22 cellular contexts compared by ENCODE assay signal in the genomic region with DNA sequence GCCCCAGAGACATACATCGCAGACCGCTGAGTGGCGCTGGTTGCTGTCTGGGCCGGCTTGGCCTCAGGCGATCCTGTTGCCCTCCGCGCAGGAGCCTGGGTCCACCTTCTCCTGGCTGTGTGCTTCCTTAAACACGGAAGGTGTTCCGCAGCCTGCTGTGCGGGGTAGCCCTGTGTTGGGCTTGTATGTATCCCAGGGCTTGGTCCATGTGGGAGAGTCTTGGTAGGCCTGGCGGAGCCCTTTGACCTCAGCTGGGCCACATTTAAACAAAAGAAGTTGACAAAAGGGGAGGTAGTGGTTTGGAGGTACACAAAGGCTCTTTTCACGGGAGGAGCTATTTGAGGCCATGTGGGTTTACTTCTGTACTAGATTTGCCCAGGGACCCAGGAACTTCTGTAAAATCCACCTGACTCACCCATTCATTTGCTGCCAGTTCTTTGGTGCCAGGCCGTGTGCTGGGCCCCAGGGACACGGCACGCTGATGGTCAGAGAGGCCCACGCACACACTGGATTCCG. TPM values are rescaled to one million over a fixed set of nuclear protein-coding genes. Genes with fewer than 3 reads are reported as not detected.
DNase-seq lines count a peak whose midpoint lies in the region; ATAC-seq and TF ChIP-seq lines count a peak whose summit lies in the region.
"Had no signal": no experiment of that assay in that cellular context is flagged by ENCODE, and none has a peak within 500 bp of the region (broad histone marks: within the 10 kb centered on the region; RNA-seq: fewer than 3 reads in every experiment).

No MANE protein-coding gene starts in this region.

- ATAC-seq in activated CD8-positive, alpha-beta T cell treated with anti-CD3 and anti-CD28 coated beads, Interleukin-2, amount 10 ng/mL, durations not matched to agents 7 days and 5 days = no peak
- ATAC-seq in activated CD8-positive, alpha-beta T cell treated with anti-CD3 and anti-CD28 coated beads for 36 hours = no peak
- ATAC-seq in PC-3 = peak; percentile 86
- ATAC-seq in CD4-positive, alpha-beta T cell (ENCODE audit: poor library complexity) = no peak
- ATAC-seq in activated CD4-positive, alpha-beta T cell treated with anti-CD3 and anti-CD28 coated beads for 36 hours = no peak
- ATAC-seq: activated CD4-positive, CD25-positive, alpha-beta regulatory T cell treated with anti-CD3 and anti-CD28 coated beads, Interleukin-2, amount 50 U/mL, for 24 hours; effector memory CD8-positive, alpha-beta T cell; GM12878; K562 had no signal

- peak overlapping the region; percentile 20 for H3K27ac Mint-ChIP-seq in activated CD8-positive, alpha-beta T cell treated with anti-CD3 and anti-CD28 coated beads, Interleukin-2, amount 10 ng/mL, durations not matched to agents 7 days and 5 days
- H3K27ac Mint-ChIP-seq in activated CD8-positive, alpha-beta T cell treated with anti-CD3 and anti-CD28 coated beads for 36 hours = no peak overlapping the region
- no peak overlapping the region for H3K27ac Mint-ChIP-seq in CD4-positive, alpha-beta T cell
- H3K27ac Mint-ChIP-seq in activated CD4-positive, alpha-beta T cell treated with anti-CD3 and anti-CD28 coated beads for 36 hours = no peak overlapping the region
- H3K27ac Mint-ChIP-seq: activated naive CD8-positive, alpha-beta T cell treated with anti-CD3 and anti-CD28 coated beads for 36 hours; activated T-helper 1 cell treated with anti-CD3 and anti-CD28 coated beads, Interleukin-12 subunit alpha, Interleukin-12 subunit beta, Interleukin-2, Interleukin-4 antibody, amounts not matched to agents 30 ng/mL and 10 ng/mL and 1 ng/mL, durations not matched to agents 14 hours and 24 hours and 36 hours; B cell; mesothelial cell of epicardium had no signal

- peaks cover 3% of the 10 kb centered on the region for H3K9me3 Mint-ChIP-seq in activated CD8-positive, alpha-beta T cell treated with anti-CD3 and anti-CD28 coated beads, Interleukin-2, amount 10 ng/mL, durations not matched to agents 7 days and 5 days (ENCODE audit: insufficient read depth)
- H3K9me3 Mint-ChIP-seq in activated CD8-positive, alpha-beta T cell treated with anti-CD3 and anti-CD28 coated beads for 36 hours = peaks cover 4% of the 10 kb centered on the region
- H3K9me3 Mint-ChIP-seq in CD4-positive, alpha-beta T cell = no peaks in the 10 kb centered on the region
- peaks cover 2% of the 10 kb centered on the region for H3K9me3 Mint-ChIP-seq in activated CD4-positive, alpha-beta T cell treated with anti-CD3 and anti-CD28 coated beads for 36 hours (ENCODE audit: low read depth)
- H3K9me3 Mint-ChIP-seq: activated naive CD8-positive, alpha-beta T cell treated with anti-CD3 and anti-CD28 coated beads for 36 hours; activated T-helper 1 cell treated with anti-CD3 and anti-CD28 coated beads, Interleukin-12 subunit alpha, Interleukin-12 subunit beta, Interleukin-2, Interleukin-4 antibody, amounts not matched to agents 30 ng/mL and 10 ng/mL and 1 ng/mL, durations not matched to agents 14 hours and 24 hours and 36 hours; effector memory CD8-positive, alpha-beta T cell had no signal

- H4K20me1 ChIP-seq in PC-3 (ENCODE audit: low read length) (no peaks in the 10 kb centered on the region), hepatocyte (ENCODE audit: insufficient read depth, poor library complexity, severe bottlenecking) (peaks cover 5% of the 10 kb centered on the region)

- no peaks in the 10 kb centered on the region for H3K36me3 Mint-ChIP-seq in activated CD8-positive, alpha-beta T cell treated with anti-CD3 and anti-CD28 coated beads, Interleukin-2, amount 10 ng/mL, durations not matched to agents 7 days and 5 days (ENCODE audit: low read depth)
- peaks cover 1% of the 10 kb centered on the region for H3K36me3 Mint-ChIP-seq in activated CD8-positive, alpha-beta T cell treated with anti-CD3 and anti-CD28 coated beads for 36 hours (ENCODE audit: low read depth)
- peaks cover 3% of the 10 kb centered on the region for H3K36me3 Mint-ChIP-seq in CD4-positive, alpha-beta T cell (ENCODE audit: low read depth)
- peaks cover 3% of the 10 kb centered on the region for H3K36me3 Mint-ChIP-seq in activated CD4-positive, alpha-beta T cell treated with anti-CD3 and anti-CD28 coated beads for 36 hours (ENCODE audit: low read depth)
- H3K36me3 Mint-ChIP-seq: activated naive CD8-positive, alpha-beta T cell treated with anti-CD3 and anti-CD28 coated beads for 36 hours; mesothelial cell of epicardium had no signal

- no peaks in the 10 kb centered on the region for H3F3A ChIP-seq in PC-3 (ENCODE audit: low read length, unreplicated experiment)

- no peaks in the 10 kb centered on the region for H3K9me3 ChIP-seq in PC-3 (ENCODE audit: low read length)
- no peaks in the 10 kb centered on the region for H3K9me3 ChIP-seq in hepatocyte (ENCODE audit: low read depth)
- H3K9me3 ChIP-seq in stomach = no peaks in the 10 kb centered on the region
- H3K9me3 ChIP-seq in CD4-positive, alpha-beta T cell (ENCODE audit: control insufficient read depth, low read length) = no peaks in the 10 kb centered on the region

- peaks cover 46% of the 10 kb centered on the region for H3K4me1 Mint-ChIP-seq in activated CD8-positive, alpha-beta T cell treated with anti-CD3 and anti-CD28 coated beads, Interleukin-2, amount 10 ng/mL, durations not matched to agents 7 days and 5 days (ENCODE audit: low read depth)
- H3K4me1 Mint-ChIP-seq in activated CD8-positive, alpha-beta T cell treated with anti-CD3 and anti-CD28 coated beads for 36 hours (ENCODE audit: low read depth) = peaks cover 28% of the 10 kb centered on the region
- H3K4me1 Mint-ChIP-seq in CD4-positive, alpha-beta T cell (ENCODE audit: low read depth) = peaks cover 26% of the 10 kb centered on the region
- peaks cover 31% of the 10 kb centered on the region for H3K4me1 Mint-ChIP-seq in activated CD4-positive, alpha-beta T cell treated with anti-CD3 and anti-CD28 coated beads for 36 hours

- POLR2A ChIA-PET in activated CD8-positive, alpha-beta T cell treated with anti-CD3 and anti-CD28 coated beads, Interleukin-2, amount 10 ng/mL, durations not matched to agents 7 days and 5 days (lab: Charles Lee) = no interaction called here
- POLR2A ChIA-PET in activated CD8-positive, alpha-beta T cell treated with anti-CD3 and anti-CD28 coated beads for 36 hours (lab: Charles Lee) = no interaction called here
- POLR2A ChIA-PET in PC-3 (lab: Charles Lee; ENCODE audit: unreplicated experiment) = no interaction called here
- POLR2A ChIA-PET in CD4-positive, alpha-beta T cell (lab: Charles Lee) = no interaction called here
- POLR2A ChIA-PET in activated CD4-positive, alpha-beta T cell treated with anti-CD3 and anti-CD28 coated beads for 36 hours (lab: Charles Lee) = no interaction called here

- H3K4me2 ChIP-seq in PC-3 (ENCODE audit: low read length) = 0 out of 2 replicates have a peak overlapping the region, but pooled peaks have one; percentile 19
- H3K4me2 ChIP-seq in hepatocyte = peak overlapping the region; percentile 2
- H3K4me2 ChIP-seq: smooth muscle cell had no signal

- H3K9me2 ChIP-seq in PC-3 (replicated peaks; ENCODE audit: low read length) (no peaks in the 10 kb centered on the region), hepatocyte (replicated peaks; ENCODE audit: insufficient read depth) (no peaks in the 10 kb centered on the region)

- no peaks in the 10 kb centered on the region for H3K27me3 Mint-ChIP-seq in activated CD8-positive, alpha-beta T cell treated with anti-CD3 and anti-CD28 coated beads, Interleukin-2, amount 10 ng/mL, durations not matched to agents 7 days and 5 days (ENCODE audit: low read depth)
- H3K27me3 Mint-ChIP-seq in activated CD8-positive, alpha-beta T cell treated with anti-CD3 and anti-CD28 coated beads for 36 hours = no peaks in the 10 kb centered on the region
- H3K27me3 Mint-ChIP-seq in CD4-positive, alpha-beta T cell = no peaks in the 10 kb centered on the region
- H3K27me3 Mint-ChIP-seq in activated CD4-positive, alpha-beta T cell treated with anti-CD3 and anti-CD28 coated beads for 36 hours = no peaks in the 10 kb centered on the region
- H3K27me3 Mint-ChIP-seq: B cell; effector memory CD8-positive, alpha-beta T cell had no signal

- H3K4me1 ChIP-seq in PC-3 (ENCODE audit: insufficient read depth, low read length) = peaks cover 12% of the 10 kb centered on the region; the same call in 1 of the 2 replicates
- peaks cover 24% of the 10 kb centered on the region for H3K4me1 ChIP-seq in hepatocyte (ENCODE audit: insufficient read depth)
- peaks cover 50 to 75% (median 63%) of the 10 kb centered on the region in 4 donors for H3K4me1 ChIP-seq in stomach

- intact Hi-C loops in activated CD8-positive, alpha-beta T cell treated with anti-CD3 and anti-CD28 coated beads for 36 hours (cut with micrococcal nuclease) = no loop called here
- intact Hi-C loops in PC-3 (cut with micrococcal nuclease) = no loop called here
- intact Hi-C loops in stomach (cut with DNase I; ENCODE audit: low total_unique reads) = no loop called here
- intact Hi-C loops in CD4-positive, alpha-beta T cell (cut with DNase I, micrococcal nuclease) = no loop called here
- intact Hi-C loops in activated CD4-positive, alpha-beta T cell treated with anti-CD3 and anti-CD28 coated beads for 36 hours (cut with DNase I, micrococcal nuclease) = no loop called here

- no TSS peak for BruUV-seq in PC-3 (replicated peaks; lab: Mats Ljungman, UMichigan)

- WGBS in hepatocyte (ENCODE audit: low lambda C conversion rate, missing lambda C conversion rate) = 70% methylated on average over 17 of the region's 17 CpGs
- WGBS in stomach, 5 donors = 21 to 70% (median 51%) methylated on average over 17 of the region's 17 CpGs

- CTCF ChIA-PET in activated CD8-positive, alpha-beta T cell treated with anti-CD3 and anti-CD28 coated beads, Interleukin-2, amount 10 ng/mL, durations not matched to agents 7 days and 5 days (lab: Charles Lee) = no interaction called here
- CTCF ChIA-PET in activated CD8-positive, alpha-beta T cell treated with anti-CD3 and anti-CD28 coated beads for 36 hours (lab: Charles Lee) = no interaction called here
- CTCF ChIA-PET in PC-3 (lab: Charles Lee) = no interaction called here
- CTCF ChIA-PET in CD4-positive, alpha-beta T cell (lab: Charles Lee) = no interaction called here
- CTCF ChIA-PET in activated CD4-positive, alpha-beta T cell treated with anti-CD3 and anti-CD28 coated beads for 36 hours (lab: Charles Lee) = interaction anchor here (0.5 kb wide), 2 partner anchors 14 to 263 kb away, joined by 3 read pairs; no protein-coding TSS in a partner anchor

- H3K4me3 Mint-ChIP-seq in activated CD8-positive, alpha-beta T cell treated with anti-CD3 and anti-CD28 coated beads, Interleukin-2, amount 10 ng/mL, durations not matched to agents 7 days and 5 days = no peak overlapping the region
- H3K4me3 Mint-ChIP-seq in activated CD8-positive, alpha-beta T cell treated with anti-CD3 and anti-CD28 coated beads for 36 hours = no peak overlapping the region
- H3K4me3 Mint-ChIP-seq in CD4-positive, alpha-beta T cell = no peak overlapping the region
- H3K4me3 Mint-ChIP-seq in activated CD4-positive, alpha-beta T cell treated with anti-CD3 and anti-CD28 coated beads for 36 hours = no peak overlapping the region
- H3K4me3 Mint-ChIP-seq: activated naive CD8-positive, alpha-beta T cell treated with anti-CD3 and anti-CD28 coated beads for 36 hours; activated T-helper 1 cell treated with anti-CD3 and anti-CD28 coated beads, Interleukin-12 subunit alpha, Interleukin-12 subunit beta, Interleukin-2, Interleukin-4 antibody, amounts not matched to agents 30 ng/mL and 10 ng/mL and 1 ng/mL, durations not matched to agents 14 hours and 24 hours and 36 hours; B cell; effector memory CD8-positive, alpha-beta T cell; mesothelial cell of epicardium had no signal

- H3K36me3 ChIP-seq in PC-3 (ENCODE audit: low read depth, low read length) (no peaks in the 10 kb centered on the region), hepatocyte (replicated peaks; ENCODE audit: insufficient read depth, low read depth) (no peaks in the 10 kb centered on the region), stomach (no peaks in the 10 kb centered on the region)

- H3K27ac ChIP-seq in PC-3 (ENCODE audit: low read length) (peak overlapping the region; percentile 62), hepatocyte (peak overlapping the region; percentile 37), stomach (peak overlapping the region; percentile 47 to 85 (median 76))
- no peak overlapping the region for H3K27ac ChIP-seq in CD4-positive, alpha-beta T cell (ENCODE audit: low read depth, low read length)

- no peak overlapping the region for H3K9ac ChIP-seq in PC-3 (ENCODE audit: low read length)

- TF ChIP-seq CTCF in activated CD8-positive, alpha-beta T cell treated with anti-CD3 and anti-CD28 coated beads for 36 hours (IDR thresholded peaks at IDR 0.05) = no peak
- TF ChIP-seq CTCF in PC-3 (conservative IDR thresholded peaks at IDR 0.05; ENCODE audit: low read depth, low read length) (no peak), hepatocyte (IDR thresholded peaks at IDR 0.05; ENCODE audit: poor library complexity) (peak; percentile 12), stomach (IDR thresholded peaks at IDR 0.05) (peak in 2 of 7 experiments; percentile 20 to 39)
- no peak for TF ChIP-seq CTCF in CD4-positive, alpha-beta T cell (IDR thresholded peaks at IDR 0.05)

- no peaks in the 10 kb centered on the region for H3K79me2 ChIP-seq in PC-3 (ENCODE audit: low read length)
- H3K79me2 ChIP-seq in hepatocyte = peaks cover 81% of the 10 kb centered on the region

- DNase-seq in activated CD8-positive, alpha-beta T cell treated with anti-CD3 and anti-CD28 coated beads, Interleukin-2, amount 10 ng/mL, durations not matched to agents 7 days and 5 days = no peak
- no peak for DNase-seq in activated CD8-positive, alpha-beta T cell treated with anti-CD3 and anti-CD28 coated beads for 36 hours
- DNase-seq in PC-3 = peak; percentile 45
- peak; percentile 53 for DNase-seq in hepatocyte (ENCODE audit: low spot score)
- DNase-seq in stomach = peak; percentile 92
- no peak for DNase-seq in activated naive CD4-positive, alpha-beta T cell treated with anti-CD3 and anti-CD28 coated beads, Interleukin-2, amount 50 U/mL, for 16 hours
- no peak for DNase-seq in CD4-positive, alpha-beta T cell
- DNase-seq in activated CD4-positive, alpha-beta T cell treated with anti-CD3 and anti-CD28 coated beads for 36 hours = no peak
- DNase-seq: activated naive CD8-positive, alpha-beta T cell treated with anti-CD3 and anti-CD28 coated beads for 36 hours; DMS153; effector memory CD8-positive, alpha-beta T cell; left cardiac atrium; NCI-H1930; NCI-H345; stimulated activated CD4-positive, alpha-beta T cell treated with anti-CD3 and anti-CD28 coated beads, Interleukin-4, amount 100 ng/mL, for 24 hours had no signal

- H3K27me3 ChIP-seq in PC-3 (ENCODE audit: low read length) (no peaks in the 10 kb centered on the region), hepatocyte (no peaks in the 10 kb centered on the region), stomach (no peaks in the 10 kb centered on the region)
- H3K27me3 ChIP-seq in CD4-positive, alpha-beta T cell (ENCODE audit: control insufficient read depth, insufficient read depth, low read length) = no peaks in the 10 kb centered on the region

- no peak for TF ChIP-seq EP300 in stomach (IDR thresholded peaks at IDR 0.05)

- TF ChIP-seq POLR2A in stomach (IDR thresholded peaks at IDR 0.05) = no peak

- H3K4me3 ChIP-seq in PC-3 (ENCODE audit: low read length) = no peak overlapping the region
- H3K4me3 ChIP-seq in hepatocyte = no peak overlapping the region
- H3K4me3 ChIP-seq in stomach = peak overlapping the region in 1 of 4 donors; percentile 4
- H3K4me3 ChIP-seq: GM12878, K562, smooth muscle cell had no signal

- no peak overlapping the region for H2AFZ ChIP-seq in PC-3 (ENCODE audit: low read length)
- H2AFZ ChIP-seq in hepatocyte = no peak overlapping the region

RNA-seq across cellular contexts. Expression of a gene that starts 11.0 kb away (rescaled TPM):
- total RNA-seq in activated CD8-positive, alpha-beta T cell treated with anti-CD3 and anti-CD28 coated beads, Interleukin-2, amount 10 ng/mL, durations not matched to agents 7 days and 5 days = 10 to 100 TPM; 41.2 to 42.1 TPM
- total RNA-seq in activated CD8-positive, alpha-beta T cell treated with anti-CD3 and anti-CD28 coated beads for 36 hours = 10 to 100 TPM; 26.9 to 28.1 TPM
- total RNA-seq in PC-3 (2014; rRNA removed) (18.9 and 25.3 TPM in 2 replicates), hepatocyte (21.2 and 21.8 TPM in 2 replicates), stomach (100 to 1,000 TPM in 1 of 5 donors, 10 to 100 TPM in 4; 20.5 to 452 (median 30.9) TPM)
- polyA plus RNA-seq in hepatocyte (31.0 and 32.6 TPM in 2 replicates), stomach (10 to 100 TPM in 2 of 3 donors, 1 to 10 TPM in 1; 7.4 to 14.3 (median 13.7) TPM)
- total RNA-seq in CD4-positive, alpha-beta T cell = 10 to 100 TPM; 13.9 to 15.6 TPM
- 10 to 100 TPM; 25.7 to 40.7 TPM for total RNA-seq in activated CD4-positive, alpha-beta T cell treated with anti-CD3 and anti-CD28 coated beads for 36 hours

Comparison
In these comparisons a context has a peak if more than half of its experiments do, and no peak if none do; other contexts are left out.
1. DNase-seq: peak in PC-3 (single experiment), hepatocyte (single experiment) and stomach (single experiment); none in activated CD8-positive, alpha-beta T cell treated with anti-CD3 and anti-CD28 coated beads, Interleukin-2, amount 10 ng/mL, durations not matched to agents 7 days and 5 days (single experiment), activated CD8-positive, alpha-beta T cell treated with anti-CD3 and anti-CD28 coated beads for 36 hours (single experiment), activated naive CD4-positive, alpha-beta T cell treated with anti-CD3 and anti-CD28 coated beads, Interleukin-2, amount 50 U/mL, for 16 hours (single experiment), CD4-positive, alpha-beta T cell (0 of 10) and activated CD4-positive, alpha-beta T cell treated with anti-CD3 and anti-CD28 coated beads for 36 hours (single experiment).